19 cellular contexts compared by ENCODE assay signal in genomic region chr17:20264996-20265395, GRCh38.
DNase-seq lines count a peak whose midpoint lies in the region; ATAC-seq, FAIRE-seq and TF ChIP-seq lines count a peak whose summit lies in the region.
"Had no signal": no experiment of that assay in that cellular context is flagged by ENCODE, and none has a peak within 500 bp of the region (broad histone marks: within the 10 kb centered on the region; RNA-seq: fewer than 3 reads in every experiment).

No MANE protein-coding gene starts in this region.

- H3K27me3 Mint-ChIP-seq in GM23338 (ENCODE audit: insufficient read depth, low read depth, poor library complexity): peaks cover 3% of the 10 kb centered on the region
- H3K27me3 Mint-ChIP-seq in chondrocyte (ENCODE audit: low read depth): no peaks in the 10 kb centered on the region
- no peaks in the 10 kb centered on the region for H3K27me3 Mint-ChIP-seq in naive thymus-derived CD4-positive, alpha-beta T cell

- no peaks in the 10 kb centered on the region for H3K9me3 Mint-ChIP-seq in GM23338
- no peaks in the 10 kb centered on the region for H3K9me3 Mint-ChIP-seq in chondrocyte (ENCODE audit: low read depth)
- H3K9me3 Mint-ChIP-seq in naive thymus-derived CD4-positive, alpha-beta T cell: no peaks in the 10 kb centered on the region

- no peaks in the 10 kb centered on the region for H3K9me3 ChIP-seq in naive thymus-derived CD4-positive, alpha-beta T cell (ENCODE audit: control insufficient read depth in 2 of 3, low read length in 3 of 3)
- no peaks in the 10 kb centered on the region for H3K9me3 ChIP-seq in smooth muscle cell (replicated peaks; ENCODE audit: low read depth)

- H3K27ac ChIP-seq in GM23338 (ENCODE audit: low read depth) (no peak overlapping the region), smooth muscle cell (ENCODE audit: low read depth) (peak overlapping the region; percentile 5)
- H3K27ac ChIP-seq in naive thymus-derived CD4-positive, alpha-beta T cell (ENCODE audit: low read depth, low read length): no peak overlapping the region
- H3K27ac ChIP-seq: C4-2B had no signal

- 72% methylated on average over 6 of the region's 6 CpGs for WGBS in smooth muscle cell (ENCODE audit: low lambda C conversion rate)

- H3K4me1 Mint-ChIP-seq in GM23338 (peaks cover 23% of the 10 kb centered on the region), chondrocyte (ENCODE audit: low read depth) (peaks cover 85% of the 10 kb centered on the region)
- peaks cover 31 to 95% (median 87%) of the 10 kb centered on the region in 7 donors for H3K4me1 Mint-ChIP-seq in naive thymus-derived CD4-positive, alpha-beta T cell

- no peak for FAIRE-seq in GM19239 (lab: Jason Lieb, UNC)
- FAIRE-seq: G401.6, H54 had no signal

- intact Hi-C loops in naive thymus-derived CD4-positive, alpha-beta T cell (cut with micrococcal nuclease): no loop called here

- DNase-seq in GM23338 (ENCODE audit: low spot score) (no peak), chondrocyte (ENCODE audit: low spot score) (no peak), smooth muscle cell (lab: John Stamatoyannopoulos, UW; ENCODE audit: unreplicated experiment) (no peak), GM10266 (ENCODE audit: extremely low spot score) (no peak), GM19239 (ENCODE audit: insufficient read length, low spot score) (no peak), erythroblast (lab: John Stamatoyannopoulos, UW) (no peak)
- DNase-seq in naive thymus-derived CD4-positive, alpha-beta T cell: no peak
- DNase-seq: Karpas-422, NCI-H1417 treated with DMSO at 0.1 percent for 48 hours, NCI-H187, NCI-H2107, NCI-H446 treated with DMSO at 0.1 percent for 48 hours, NCI-H526 treated with DMSO at 0.1 percent for 48 hours, PC-3, Right ventricle myocardium superior had no signal

- no peak for TF ChIP-seq POLR2A in erythroblast (IDR thresholded peaks at IDR 0.05; ENCODE audit: low read length)

- 0 out of 2 replicates have a peak overlapping the region, but pooled peaks have one; percentile 55 for H3K27ac Mint-ChIP-seq in GM23338
- peak overlapping the region; percentile 94 for H3K27ac Mint-ChIP-seq in chondrocyte (ENCODE audit: unreplicated experiment)
- peak overlapping the region in 6 of 9 donors; percentile 45 to 96 (median 68) for H3K27ac Mint-ChIP-seq in naive thymus-derived CD4-positive, alpha-beta T cell

- H3K27me3 ChIP-seq in GM23338 (ENCODE audit: insufficient read depth) (no peaks in the 10 kb centered on the region), smooth muscle cell (ENCODE audit: low read depth) (no peaks in the 10 kb centered on the region)
- no peaks in the 10 kb centered on the region for H3K27me3 ChIP-seq in naive thymus-derived CD4-positive, alpha-beta T cell (ENCODE audit: control insufficient read depth in 2 of 2, insufficient read depth in 2 of 2, low read length in 2 of 2)

- POLR2A ChIA-PET in naive thymus-derived CD4-positive, alpha-beta T cell (lab: Charles Lee): interaction anchor here (1.9 kb wide), 1 partner anchor 13 kb away, joined by 6 read pairs; no protein-coding TSS in a partner anchor

- no peak overlapping the region for H3K4me2 ChIP-seq in GM23338
- no peak overlapping the region for H3K4me2 ChIP-seq in smooth muscle cell

- H3F3A ChIP-seq in GM23338 (replicated peaks; ENCODE audit: low read depth): no peaks in the 10 kb centered on the region
- H3F3A ChIP-seq in smooth muscle cell (ENCODE audit: low read depth): peaks cover 12% of the 10 kb centered on the region

- H4K20me1 ChIP-seq in GM23338 (replicated peaks; ENCODE audit: insufficient read depth) (no peaks in the 10 kb centered on the region), smooth muscle cell (ENCODE audit: low read depth) (no peaks in the 10 kb centered on the region)

- H3K4me3 Mint-ChIP-seq in GM23338: no peak overlapping the region
- H3K4me3 Mint-ChIP-seq in chondrocyte (ENCODE audit: unreplicated experiment): peak overlapping the region; percentile 44
- H3K4me3 Mint-ChIP-seq in naive thymus-derived CD4-positive, alpha-beta T cell: peak overlapping the region in 3 of 10 donors; percentile 11 to 41 (median 25)

- no peak for ATAC-seq in GM23338
- no peak for ATAC-seq in naive thymus-derived CD4-positive, alpha-beta T cell
- ATAC-seq in HG02610 (IDR thresholded peaks at IDR 0.05; ENCODE audit: unreplicated experiment): no peak
- ATAC-seq: PC-3 had no signal

- H3K36me3 ChIP-seq in GM23338 (ENCODE audit: insufficient read depth): no peaks in the 10 kb centered on the region; the same call in 1 of the 2 replicates
- no peaks in the 10 kb centered on the region for H3K36me3 ChIP-seq in naive thymus-derived CD4-positive, alpha-beta T cell (ENCODE audit: control insufficient read depth in 2 of 3, insufficient read depth in 3 of 3, low read length in 3 of 3)
- H3K36me3 ChIP-seq in smooth muscle cell (ENCODE audit: low read depth): peaks cover 3% of the 10 kb centered on the region

- H3K79me2 ChIP-seq in GM23338 (replicated peaks; ENCODE audit: insufficient read depth): peaks cover 16% of the 10 kb centered on the region
- no peaks in the 10 kb centered on the region for H3K79me2 ChIP-seq in smooth muscle cell (ENCODE audit: low read depth)

- H3K4me3 ChIP-seq in GM23338: no peak overlapping the region
- no peak overlapping the region for H3K4me3 ChIP-seq in naive thymus-derived CD4-positive, alpha-beta T cell (ENCODE audit: low read length)
- no peak overlapping the region for H3K4me3 ChIP-seq in smooth muscle cell

- no peak overlapping the region for H2AFZ ChIP-seq in GM23338
- H2AFZ ChIP-seq in smooth muscle cell (ENCODE audit: low read depth): no peak overlapping the region

- peaks cover 46% of the 10 kb centered on the region for H3K36me3 Mint-ChIP-seq in GM23338 (ENCODE audit: low read depth)
- H3K36me3 Mint-ChIP-seq in chondrocyte (ENCODE audit: low read depth): peaks cover 15% of the 10 kb centered on the region
- H3K36me3 Mint-ChIP-seq in naive thymus-derived CD4-positive, alpha-beta T cell: peaks cover 0 to 1% (median 0%) of the 10 kb centered on the region in 5 donors

- no peak for TF ChIP-seq CTCF in GM23338 (conservative IDR thresholded peaks at IDR 0.05; ENCODE audit: low read depth in 2 of 2)
- TF ChIP-seq CTCF in chondrocyte (IDR thresholded peaks at IDR 0.05): no peak
- TF ChIP-seq CTCF in smooth muscle cell (IDR thresholded peaks at IDR 0.05; ENCODE audit: borderline replicate concordance, insufficient read depth, poor library complexity, severe bottlenecking): no peak
- no peak for TF ChIP-seq CTCF in GM10266 (IDR thresholded peaks at IDR 0.05; ENCODE audit: control insufficient read depth, insufficient read depth, low read depth, missing control alignments)

- CTCF ChIA-PET in naive thymus-derived CD4-positive, alpha-beta T cell (lab: Charles Lee): interaction anchor here (0.6 to 1.2 kb wide), 2 partner anchors 18 to 34 kb away, joined by 3 read pairs; no protein-coding TSS in a partner anchor

- no peak overlapping the region for H3K9ac ChIP-seq in smooth muscle cell (ENCODE audit: low read depth)

- H3K4me1 ChIP-seq in GM23338 (ENCODE audit: insufficient read depth): peaks cover 18% of the 10 kb centered on the region
- peaks cover 4 to 61% of the 10 kb centered on the region in 2 donors for H3K4me1 ChIP-seq in naive thymus-derived CD4-positive, alpha-beta T cell (ENCODE audit: control insufficient read depth in 2 of 2, insufficient read depth in 2 of 2, low read length in 2 of 2)
- no peaks in the 10 kb centered on the region for H3K4me1 ChIP-seq in smooth muscle cell (ENCODE audit: low read depth)

- no peaks in the 10 kb centered on the region for H3K9me2 ChIP-seq in GM23338 (ENCODE audit: insufficient read depth)

TF ChIP-seq in GM23338, 12 proteins besides CTCF, POLR2A, EP300 and RAD21 (continues in another document):
- TF ChIP-seq, protein P1, sequence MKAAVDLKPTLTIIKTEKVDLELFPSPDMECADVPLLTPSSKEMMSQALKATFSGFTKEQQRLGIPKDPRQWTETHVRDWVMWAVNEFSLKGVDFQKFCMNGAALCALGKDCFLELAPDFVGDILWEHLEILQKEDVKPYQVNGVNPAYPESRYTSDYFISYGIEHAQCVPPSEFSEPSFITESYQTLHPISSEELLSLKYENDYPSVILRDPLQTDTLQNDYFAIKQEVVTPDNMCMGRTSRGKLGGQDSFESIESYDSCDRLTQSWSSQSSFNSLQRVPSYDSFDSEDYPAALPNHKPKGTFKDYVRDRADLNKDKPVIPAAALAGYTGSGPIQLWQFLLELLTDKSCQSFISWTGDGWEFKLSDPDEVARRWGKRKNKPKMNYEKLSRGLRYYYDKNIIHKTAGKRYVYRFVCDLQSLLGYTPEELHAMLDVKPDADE (IDR thresholded peaks at IDR 0.05): no peak
- no peak for TF ChIP-seq EZH2 (IDR thresholded peaks at IDR 0.05; ENCODE audit: low read depth, unreplicated experiment)
